Comparison of ENCODE assay signal across 21 cellular contexts in genomic region chr17:10888858-10889257, GRCh38. TPM values are rescaled to one million over a fixed set of nuclear protein-coding genes. Genes with fewer than 3 reads are reported as not detected.
DNase-seq lines count a peak whose midpoint lies in the region; ATAC-seq and TF ChIP-seq lines count a peak whose summit lies in the region.
"Had no signal": no experiment of that assay in that cellular context is flagged by ENCODE, and none has a peak within 500 bp of the region (broad histone marks: within the 10 kb centered on the region; RNA-seq: fewer than 3 reads in every experiment).

No MANE protein-coding gene starts in this region.

- no peaks in the 10 kb centered on the region for H3K79me2 ChIP-seq in neural progenitor cell (ENCODE audit: low read depth)

- H3K36me3 ChIP-seq in BLaER1 (no peaks in the 10 kb centered on the region), neural progenitor cell (no peaks in the 10 kb centered on the region), lower lobe of right lung (no peaks in the 10 kb centered on the region)

- H3K27ac ChIP-seq in BLaER1 (peak overlapping the region; percentile 3; the same call in 1 of the 2 replicates), neural progenitor cell (no peak overlapping the region), lower lobe of right lung (no peak overlapping the region)
- H3K27ac ChIP-seq: 22Rv1, GM23248 had no signal

- H3K4me2 ChIP-seq in BLaER1, result peak overlapping the region; percentile 72
- peak overlapping the region; percentile 22 for H3K4me2 ChIP-seq in neural progenitor cell

- H3K36me3 Mint-ChIP-seq in WTC11 (peaks cover 46% of the 10 kb centered on the region), neural progenitor cell (no peaks in the 10 kb centered on the region)
- H3K36me3 Mint-ChIP-seq: CD4-positive, alpha-beta memory T cell had no signal

- POLR2A ChIA-PET in WTC11 (lab: Charles Lee), result no interaction called here

- H3K9me3 Mint-ChIP-seq in WTC11 (peaks cover 73% of the 10 kb centered on the region), neural progenitor cell (peaks cover 2% of the 10 kb centered on the region)

- intact Hi-C loops in lower lobe of right lung (cut with DNase I), result no loop called here

- H3K4me3 ChIP-seq in BLaER1 (no peak overlapping the region), neural progenitor cell (no peak overlapping the region), lower lobe of right lung (no peak overlapping the region)
- H3K4me3 ChIP-seq: GM23248 had no signal

- H3K9me3 ChIP-seq in BLaER1 (no peaks in the 10 kb centered on the region), neural progenitor cell (ENCODE audit: low read depth) (no peaks in the 10 kb centered on the region), lower lobe of right lung (no peaks in the 10 kb centered on the region)

- H3K9ac ChIP-seq in BLaER1 (no peak overlapping the region), neural progenitor cell (no peak overlapping the region)
- H3K9ac ChIP-seq: GM23248 had no signal

- no peak overlapping the region for H2AFZ ChIP-seq in neural progenitor cell (replicated peaks)
- H2AFZ ChIP-seq: GM23248 had no signal

- H3K27me3 ChIP-seq in BLaER1 (no peaks in the 10 kb centered on the region), neural progenitor cell (no peaks in the 10 kb centered on the region), lower lobe of right lung (ENCODE audit: low read depth) (no peaks in the 10 kb centered on the region)

- H3K4me1 Mint-ChIP-seq in WTC11 (no peaks in the 10 kb centered on the region), neural progenitor cell (no peaks in the 10 kb centered on the region)
- H3K4me1 Mint-ChIP-seq: B cell; CD4-positive, alpha-beta memory T cell had no signal

- CTCF ChIA-PET in WTC11 (lab: Charles Lee), result no interaction called here

- no peaks in the 10 kb centered on the region for H3F3A ChIP-seq in neural progenitor cell (ENCODE audit: low read depth)

- no peaks in the 10 kb centered on the region for H4K20me1 ChIP-seq in BLaER1
- no peaks in the 10 kb centered on the region for H4K20me1 ChIP-seq in neural progenitor cell (ENCODE audit: low read depth)

- no peak for TF ChIP-seq CTCF in WTC11 (IDR thresholded peaks at IDR 0.05)
- no peak for TF ChIP-seq CTCF in neural progenitor cell (IDR thresholded peaks at IDR 0.05)
- TF ChIP-seq CTCF in lower lobe of right lung (IDR thresholded peaks at IDR 0.05), result no peak

- H3K27ac Mint-ChIP-seq in WTC11 (no peak overlapping the region), neural progenitor cell (no peak overlapping the region)
- H3K27ac Mint-ChIP-seq: B cell; CD4-positive, alpha-beta memory T cell; H9 had no signal

- DNase-seq in WTC11 (ENCODE audit: low spot score) (no peak), islet precursor cell (peak; percentile 50), neural progenitor cell (ENCODE audit: low spot score) (peak; percentile 31), lower lobe of right lung (no peak), NCI-H2107 (lab: John Stamatoyannopoulos, UW) (no peak)
- no peak for DNase-seq in activated CD4-positive, CD25-positive, alpha-beta regulatory T cell (lab: John Stamatoyannopoulos, UW)
- DNase-seq in activated naive CD4-positive, alpha-beta T cell treated with anti-CD3 and anti-CD28 coated beads, Interleukin-2, amount 50 U/mL, for 16 hours, result no peak
- DNase-seq: C1 segment of cervical spinal cord; Calu3; CD4-positive, alpha-beta memory T cell; COR-L47; DMS53; DMS79 treated with DMSO at 0.1 percent for 48 hours; GM23248; H9 had no signal

- H3K4me3 Mint-ChIP-seq in WTC11 (no peak overlapping the region), neural progenitor cell (no peak overlapping the region)
- H3K4me3 Mint-ChIP-seq: B cell; CD4-positive, alpha-beta memory T cell; H9 had no signal

- H3K27me3 Mint-ChIP-seq in WTC11 (ENCODE audit: low read depth) (peaks cover 7% of the 10 kb centered on the region), neural progenitor cell (ENCODE audit: insufficient read depth, low read depth) (peaks cover 6% of the 10 kb centered on the region)

- H3K4me1 ChIP-seq in BLaER1, result peaks cover 20% of the 10 kb centered on the region
- peaks cover 5% of the 10 kb centered on the region for H3K4me1 ChIP-seq in neural progenitor cell
- no peaks in the 10 kb centered on the region for H3K4me1 ChIP-seq in lower lobe of right lung

- ATAC-seq in WTC11 (peak; percentile 36; the same call in 1 of the 2 replicates), lower lobe of right lung (no peak)
- ATAC-seq: HCT116 had no signal

TF ChIP-seq in WTC11, 78 proteins besides CTCF, POLR2A, EP300 and RAD21 (continues in another document):
- TF ChIP-seq HMGA2 (CRISPR knock-in tag; IDR thresholded peaks at IDR 0.05) (no peak), MXD4 (CRISPR knock-in tag; IDR thresholded peaks at IDR 0.05; ENCODE audit: borderline replicate concordance) (no peak), ZNF317 (CRISPR knock-in tag; IDR thresholded peaks at IDR 0.05; ENCODE audit: borderline replicate concordance, low read depth) (no peak), ATF6 (CRISPR knock-in tag; IDR thresholded peaks at IDR 0.05) (no peak), ZNF416 (CRISPR knock-in tag; IDR thresholded peaks at IDR 0.05) (no peak), ZNF532 (CRISPR knock-in tag; IDR thresholded peaks at IDR 0.05; ENCODE audit: borderline replicate concordance) (no peak), ZNF512 (CRISPR knock-in tag; IDR thresholded peaks at IDR 0.05; ENCODE audit: borderline replicate concordance) (no peak), GRHL2 (CRISPR knock-in tag; IDR thresholded peaks at IDR 0.05; ENCODE audit: insufficient replicate concordance, severe bottlenecking) (no peak), NR2C2 (CRISPR knock-in tag; IDR thresholded peaks at IDR 0.05) (no peak), CDX4 (CRISPR knock-in tag; IDR thresholded peaks at IDR 0.05; ENCODE audit: borderline replicate concordance) (no peak)

RNA-seq across cellular contexts. Expression of gene PIRT, which starts 51.0 kb away (rescaled TPM):
- total RNA-seq in WTC11 (2021), result not detected in 3 replicates
- total RNA-seq in neural progenitor cell (ENCODE audit: low replicate concordance), result not detected in 2 replicates
- not detected for total RNA-seq in lower lobe of right lung
- total RNA-seq: B cell; Calu3; CD4-positive, alpha-beta memory T cell; Daoy; GM23248; H1; H9 had no signal

Comparison
In these comparisons a context has a peak if more than half of its experiments do, and no peak if none do; other contexts are left out.
1. DNase-seq: peak in islet precursor cell (single experiment) and neural progenitor cell (single experiment); none in WTC11 (single experiment), lower lobe of right lung (single experiment), NCI-H2107 (single experiment), activated CD4-positive, CD25-positive, alpha-beta regulatory T cell (0 of 4) and activated naive CD4-positive, alpha-beta T cell treated with anti-CD3 and anti-CD28 coated beads, Interleukin-2, amount 50 U/mL, for 16 hours (single experiment).